In the genomic region with DNA sequence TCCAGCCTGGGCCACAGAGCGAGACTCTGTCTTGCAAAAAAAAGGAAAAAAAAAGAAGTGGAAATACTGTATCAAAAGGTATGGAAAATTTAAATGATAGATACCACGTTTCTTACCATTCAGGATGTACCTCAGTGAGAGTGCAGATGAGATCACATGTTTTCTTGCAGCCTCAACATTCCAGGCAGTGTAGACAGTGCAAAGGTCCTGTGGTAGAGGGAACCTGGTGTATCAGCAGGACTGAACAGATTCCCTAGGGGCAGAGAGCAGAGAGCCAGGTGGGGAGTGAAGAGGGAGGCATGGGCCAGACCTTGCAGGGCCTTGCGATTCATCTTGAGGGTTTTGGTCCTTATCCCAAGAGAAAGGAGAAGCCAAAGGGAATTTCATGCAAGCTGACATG, we compare ENCODE assay signal across 26 cellular contexts. TPM values are rescaled to one million over a fixed set of nuclear protein-coding genes. Genes with fewer than 3 reads are reported as not detected.
DNase-seq lines count a peak whose midpoint lies in the region; ATAC-seq, FAIRE-seq and TF ChIP-seq lines count a peak whose summit lies in the region.
"Had no signal": no experiment of that assay in that cellular context is flagged by ENCODE, and none has a peak within 500 bp of the region (broad histone marks: within the 10 kb centered on the region; RNA-seq: fewer than 3 reads in every experiment).

No MANE protein-coding gene starts in this region.

- H2AK5ac ChIP-seq in H1 (ENCODE audit: low read depth, low read length) = no peak overlapping the region

- TF ChIP-seq CTCF in HepG2 (CRISPR knock-in tag; IDR thresholded peaks at IDR 0.05) (no peak), right lobe of liver (IDR thresholded peaks at IDR 0.05) (no peak), WTC11 (IDR thresholded peaks at IDR 0.05) (no peak), H1 (IDR thresholded peaks at IDR 0.05; ENCODE audit: control extremely low read depth in 1 of 3, insufficient read depth in 1 of 3, low read depth in 1 of 3, low read length in 3 of 3) (no peak)

- no peak overlapping the region for H3K4me3 Mint-ChIP-seq in WTC11
- H3K4me3 Mint-ChIP-seq: CD14-positive monocyte; CD4-positive, alpha-beta memory T cell; CD4-positive, CD25-positive, alpha-beta regulatory T cell had no signal

- 96% methylated on average over 3 of the region's 3 CpGs for WGBS in HepG2 (ENCODE audit: low lambda C conversion rate)
- WGBS in right lobe of liver (ENCODE audit: insufficient coverage, low coverage, low lambda C conversion rate, missing lambda C conversion rate) = 92% methylated on average over 3 of the region's 3 CpGs
- 84% methylated on average over 3 of the region's 3 CpGs; no CpG with 5 or more reads in 1 of the 2 experiments for WGBS in H1 (ENCODE audit: extremely low coverage in 1 of 2, insufficient coverage in 1 of 2, insufficient read length in 1 of 2, insufficient replicate concordance in 2 of 2, low coverage in 1 of 2, low lambda C conversion rate in 2 of 2, missing lambda C conversion rate in 1 of 2), 2 experiments

- H3K36me3 ChIP-seq in HepG2 (replicated peaks in 1 of 2; ENCODE audit: control insufficient read depth in 1 of 2, insufficient read depth in 2 of 2, low read length in 2 of 2) (peaks cover 3 to 12% of the 10 kb centered on the region in 2 experiments; a peak in 3 of 5 replicates), right lobe of liver (peaks cover 0 to 3% (median 0%) of the 10 kb centered on the region in 4 donors), H1 (ENCODE audit: control insufficient read depth in 2 of 4, insufficient read depth in 4 of 4, low read length in 3 of 4) (no peaks in the 10 kb centered on the region; a peak in 1 of 8 replicates)
- H3K36me3 ChIP-seq: BE2C, BLaER1 had no signal

- no peak overlapping the region; the same call in 1 of the 2 replicates for H3K27ac Mint-ChIP-seq in WTC11
- H3K27ac Mint-ChIP-seq: CD14-positive monocyte had no signal

- no peak overlapping the region for H4K91ac ChIP-seq in H1 (replicated peaks; ENCODE audit: insufficient read length, low read length)

- no peak for TF ChIP-seq RAD21 in HepG2 (CRISPR knock-in tag; IDR thresholded peaks at IDR 0.05)
- TF ChIP-seq RAD21 in H1 (IDR thresholded peaks at IDR 0.05 in 1 of 2, conservative IDR thresholded peaks at IDR 0.05 in 1 of 2; ENCODE audit: low read depth in 2 of 2, low read length in 2 of 2) = no peak

- H3K4ac ChIP-seq in H1 (replicated peaks; ENCODE audit: insufficient read length, low read depth, low read length) = no peak overlapping the region

- in situ Hi-C loops in HepG2 (cut with HindIII; ENCODE audit: extremely low pct_ligation_motif_present, low pct_unique_long_range_greater_than_20kb) = no loop called here

- H2AFZ ChIP-seq in HepG2 (ENCODE audit: low read length) (no peak overlapping the region), H1 (ENCODE audit: low read length) (no peak overlapping the region)

- H2BK20ac ChIP-seq in H1 (ENCODE audit: low read length) = no peak overlapping the region

- H4K20me1 ChIP-seq in HepG2 (ENCODE audit: insufficient read depth, low read length) (no peaks in the 10 kb centered on the region), H1 (replicated peaks in 1 of 2; ENCODE audit: control insufficient read depth in 1 of 2, insufficient read depth in 2 of 2, low read length in 2 of 2) (no peaks in the 10 kb centered on the region)
- H4K20me1 ChIP-seq: BLaER1 had no signal

- no peak overlapping the region for H3K9ac ChIP-seq in HepG2 (ENCODE audit: insufficient read depth, low read depth, low read length)
- H3K9ac ChIP-seq in H1 (replicated peaks in 1 of 4; ENCODE audit: extremely low read depth in 1 of 4, low read depth in 3 of 4, low read length in 3 of 4) = no peak overlapping the region
- H3K9ac ChIP-seq: BLaER1 had no signal

- POLR2A ChIA-PET in HepG2 (lab: Yijun Ruan, JAX) (no interaction called here), WTC11 (lab: Charles Lee) (no interaction called here), H1 (lab: Charles Lee; ENCODE audit: partially characterized antibody) (no interaction called here)

- no peak for TF ChIP-seq POLR2A in HepG2 (IDR thresholded peaks at IDR 0.05; ENCODE audit: insufficient read depth in 1 of 2, low read depth in 2 of 2, low read length in 2 of 2)
- no peak for TF ChIP-seq POLR2A in right lobe of liver (IDR thresholded peaks at IDR 0.05)
- TF ChIP-seq POLR2A in H1 (IDR thresholded peaks at IDR 0.05; ENCODE audit: control extremely low read depth in 1 of 2, low read depth in 2 of 2, low read length in 2 of 2) = no peak

- ATAC-seq in HepG2 (no peak), right lobe of liver (no peak), WTC11 (no peak)
- ATAC-seq: GM12878 had no signal

- no peak overlapping the region for H3K4me3 ChIP-seq in HepG2 (replicated peaks in 1 of 3; ENCODE audit: insufficient read depth in 1 of 3, low read depth in 2 of 3, low read length in 3 of 3)
- H3K4me3 ChIP-seq in right lobe of liver = no peak overlapping the region
- H3K4me3 ChIP-seq in H1 (ENCODE audit: extremely low read depth in 1 of 4, insufficient read depth in 2 of 4, low read depth in 3 of 4, low read length in 4 of 4) = no peak overlapping the region
- H3K4me3 ChIP-seq: BLaER1, GM12878 had no signal

- CTCF ChIA-PET in HepG2 (lab: Yijun Ruan, JAX; ENCODE audit: low intra/inter-chr PET ratio, low total read pairs) (no interaction called here), WTC11 (lab: Charles Lee) (interaction anchor here (1.1 kb wide), 1 partner anchor 17 kb away, joined by 6 read pairs; no protein-coding TSS in a partner anchor), H1 (lab: Charles Lee; ENCODE audit: partially characterized antibody) (interaction anchor here (1.0 to 4.5 kb wide), 5 partner anchors 10 to 324 kb away, joined by 3 to 18 read pairs (median 5); no protein-coding TSS in a partner anchor)

- no peak for TF ChIP-seq EP300 in HepG2 (IDR thresholded peaks at IDR 0.05; ENCODE audit: low read depth in 2 of 2, low read length in 2 of 2)
- no peak for TF ChIP-seq EP300 in HepG2 (CRISPR knock-in tag; IDR thresholded peaks at IDR 0.05; ENCODE audit: borderline replicate concordance)
- TF ChIP-seq EP300 in H1 (IDR thresholded peaks at IDR 0.05; ENCODE audit: borderline replicate concordance in 1 of 2, low read depth in 2 of 2, low read length in 2 of 2) = no peak

- H2BK12ac ChIP-seq in H1 (ENCODE audit: low read depth, low read length) = no peak overlapping the region

- H3K18ac ChIP-seq in H1 (ENCODE audit: extremely low read depth, low read length) = no peak overlapping the region

- peaks cover 17% of the 10 kb centered on the region for H3K36me3 Mint-ChIP-seq in WTC11
- H3K36me3 Mint-ChIP-seq: CD14-positive monocyte had no signal

- intact Hi-C loops in HepG2 (cut with micrococcal nuclease; ENCODE audit: unreplicated experiment) = no loop called here
- intact Hi-C loops in right lobe of liver (cut with DNase I) = no loop called here

- no peaks in the 10 kb centered on the region for H3K9me3 Mint-ChIP-seq in WTC11
- H3K9me3 Mint-ChIP-seq: CD14-positive monocyte; CD4-positive, alpha-beta memory T cell; CD4-positive, CD25-positive, alpha-beta regulatory T cell; CD8-positive, alpha-beta memory T cell had no signal

- H3K4me1 ChIP-seq in HepG2 (ENCODE audit: insufficient read depth, low read length) = 0 out of 2 replicates have a peak, but pooled peaks cover 6% of the 10 kb centered on the region
- H3K4me1 ChIP-seq in right lobe of liver = peaks cover 0 to 6% (median 0%) of the 10 kb centered on the region in 4 donors
- 0 out of 7 replicates have a peak, but pooled peaks cover 0 to 3% (median 0%) of the 10 kb centered on the region in 4 experiments for H3K4me1 ChIP-seq in H1 (replicated peaks in 1 of 4; ENCODE audit: control insufficient read depth in 3 of 4, insufficient read depth in 4 of 4, low read length in 3 of 4)
- H3K4me1 ChIP-seq: BE2C, BLaER1 had no signal

- DNase-seq in HepG2 (ENCODE audit: low spot score) (no peak), right lobe of liver (no peak), WTC11 (ENCODE audit: low spot score) (no peak), H1 (ENCODE audit: low read depth in 1 of 2, low spot score in 2 of 2) (no peak), HUDEP-2 (lab: John Stamatoyannopoulos, UW; ENCODE audit: unreplicated experiment in 76 of 76) (no peak), SKM-1 (lab: John Stamatoyannopoulos, UW; ENCODE audit: unreplicated experiment) (no peak)
- DNase-seq: 8988T; ACHN; BE2C; C1 segment of cervical spinal cord; CD4-positive, alpha-beta memory T cell; CD4-positive, CD25-positive, alpha-beta regulatory T cell; CD8-positive, alpha-beta memory T cell; COR-L47; DMS 273 treated with DMSO at 0.1 percent for 48 hours; DMS153; DMS53; DMS79; DND-41; EL; GDM1 had no signal

- no peak overlapping the region for H3K56ac ChIP-seq in H1 (replicated peaks; ENCODE audit: insufficient read length, low read depth, low read length)

- no peak overlapping the region for H3K14ac ChIP-seq in H1 (ENCODE audit: insufficient read length)

- no peak overlapping the region for H3K27ac ChIP-seq in HepG2 (ENCODE audit: extremely low read length, insufficient read depth, low read length)
- H3K27ac ChIP-seq in right lobe of liver = no peak overlapping the region
- H3K27ac ChIP-seq in H1 (ENCODE audit: low read depth, low read length) = no peak overlapping the region
- H3K27ac ChIP-seq: BLaER1 had no signal

- no peak overlapping the region for H4K8ac ChIP-seq in H1 (ENCODE audit: extremely low read depth, insufficient read depth, low read length)

- H3K23ac ChIP-seq in H1 (ENCODE audit: insufficient read length) = no peak overlapping the region

- no peaks in the 10 kb centered on the region for H3K27me3 Mint-ChIP-seq in WTC11 (ENCODE audit: low read depth)
- H3K27me3 Mint-ChIP-seq: CD4-positive, alpha-beta memory T cell; CD4-positive, CD25-positive, alpha-beta regulatory T cell; CD8-positive, alpha-beta memory T cell had no signal

- no peaks in the 10 kb centered on the region for H3K9me3 ChIP-seq in HepG2 (ENCODE audit: low read length)
- H3K9me3 ChIP-seq in right lobe of liver = no peaks in the 10 kb centered on the region
- H3K9me3 ChIP-seq in H1 (ENCODE audit: insufficient read depth in 2 of 2, low read depth in 1 of 2, low read length in 1 of 2) = no peaks in the 10 kb centered on the region
- H3K9me3 ChIP-seq: BE2C, BLaER1 had no signal

- no peak overlapping the region for H4K5ac ChIP-seq in H1 (ENCODE audit: insufficient read length, low read depth, low read length)

- H3K79me1 ChIP-seq in H1 (ENCODE audit: low read depth, low read length) = no peaks in the 10 kb centered on the region

- FAIRE-seq in HepG2 (lab: Jason Lieb, UNC) = no peak
- FAIRE-seq in H1 (lab: Jason Lieb, UNC) = no peak
- FAIRE-seq: GM12892, GM18507 had no signal

- BruUV-seq in HepG2 (replicated peaks; lab: Mats Ljungman, UMichigan) = no TSS peak

- no peak overlapping the region for H2BK5ac ChIP-seq in H1 (ENCODE audit: low read depth, low read length)

- H3K4me2 ChIP-seq in HepG2 (ENCODE audit: low read depth, low read length) = no peak overlapping the region
- H3K4me2 ChIP-seq in H1 (ENCODE audit: insufficient read depth in 1 of 2, low read depth in 2 of 2, low read length in 2 of 2) = no peak overlapping the region
- H3K4me2 ChIP-seq: BLaER1 had no signal

- no peaks in the 10 kb centered on the region for H3K79me2 ChIP-seq in HepG2 (ENCODE audit: insufficient read depth, low read length)
- H3K79me2 ChIP-seq in H1 (ENCODE audit: control insufficient read depth in 1 of 2, insufficient read depth in 2 of 2, low read length in 2 of 2) = no peaks in the 10 kb centered on the region

- H2BK120ac ChIP-seq in H1 (replicated peaks; ENCODE audit: low read depth, low read length) = no peak overlapping the region

- H3K27me3 ChIP-seq in HepG2 (ENCODE audit: control insufficient read depth in 1 of 2, insufficient read depth in 2 of 2, low read length in 2 of 2) (no peaks in the 10 kb centered on the region), right lobe of liver (no peaks in the 10 kb centered on the region), H1 (replicated peaks in 1 of 4; ENCODE audit: control insufficient read depth in 3 of 4, extremely low read depth in 1 of 4, insufficient read depth in 3 of 4, low read length in 3 of 4) (no peaks in the 10 kb centered on the region)
- H3K27me3 ChIP-seq: BE2C, BLaER1 had no signal

- no peaks in the 10 kb centered on the region for H3K23me2 ChIP-seq in H1 (ENCODE audit: low read depth, low read length)

- H3K4me1 Mint-ChIP-seq in WTC11 = peaks cover 34% of the 10 kb centered on the region
- H3K4me1 Mint-ChIP-seq: CD14-positive monocyte had no signal

- no peak overlapping the region for H2BK15ac ChIP-seq in H1 (ENCODE audit: low read length)

RNA-seq across cellular contexts. Expression of gene ATXN7L1, which starts 17.7 kb away (rescaled TPM):
- total RNA-seq in HepG2 (2016; rRNA removed; fragmentation: Illumina TruSeq; extraction: Trizol) (7.7 and 7.8 TPM in 2 replicates), right lobe of liver (10 to 100 TPM in 3 of 6 experiments, 1 to 10 TPM in 3; 7.1 to 15.7 (median 11.0) TPM), WTC11 (2021) (36.0 to 38.5 TPM (median 37.7 TPM) in 3 replicates)
- 5.5 and 6.6 TPM in 2 replicates for total RNA-seq in HepG2 (2016; cell fraction: cytosol; rRNA removed; fragmentation: Illumina TruSeq; extraction: Trizol; ENCODE audit: low read depth)
- 6.4 and 8.4 TPM in 2 replicates for total RNA-seq in HepG2 (2016; cell fraction: insoluble cytoplasmic fraction; rRNA removed; fragmentation: Illumina TruSeq; extraction: Trizol)
- 6.2 and 7.4 TPM in 2 replicates for total RNA-seq in HepG2 (2016; cell fraction: membrane; rRNA removed; fragmentation: Illumina TruSeq; extraction: Trizol)
- 11.2 and 17.2 TPM in 2 replicates for total RNA-seq in HepG2 (2016; cell fraction: nucleus; rRNA removed; fragmentation: Illumina TruSeq; extraction: Trizol)
- polyA plus RNA-seq in HepG2 (2011; rRNA removed) (4.1 and 4.3 TPM in 2 replicates), H1 (2011; rRNA removed) (13.0 and 14.3 TPM in 2 replicates)
- 1.3 and 1.7 TPM in 2 replicates for polyA plus RNA-seq in HepG2 (2011; cell fraction: cytosol; rRNA removed)
- 11.3 and 12.0 TPM in 2 replicates for polyA plus RNA-seq in HepG2 (2011; cell fraction: nucleus; rRNA removed)
- polyA plus RNA-seq in HepG2 (2012) = 4.3 and 5.7 TPM in 2 replicates
- polyA plus RNA-seq in HepG2 (2016; cell fraction: cytosol; fragmentation: Illumina TruSeq; extraction: Trizol; ENCODE audit: low read depth) = 7.6 and 8.7 TPM in 2 replicates
- polyA plus RNA-seq in HepG2 (2016; cell fraction: insoluble cytoplasmic fraction; fragmentation: Illumina TruSeq; extraction: Trizol; ENCODE audit: low read depth) = 7.7 and 8.4 TPM in 2 replicates
- 7.2 and 7.9 TPM in 2 replicates for polyA plus RNA-seq in HepG2 (2016; cell fraction: membrane; fragmentation: Illumina TruSeq; extraction: Trizol; ENCODE audit: low read depth)
- polyA plus RNA-seq in HepG2 (2016; cell fraction: nucleus; fragmentation: Illumina TruSeq; extraction: Trizol; ENCODE audit: insufficient read depth, low read depth) = 19.9 and 21.6 TPM in 2 replicates
- polyA minus RNA-seq in HepG2 (2011; rRNA and poly(A)+ RNA removed; ENCODE audit: low replicate concordance) = 6.4 and 6.7 TPM in 2 replicates
- 1.5 and 4.4 TPM in 2 replicates for polyA minus RNA-seq in HepG2 (2011; cell fraction: cytosol; rRNA and poly(A)+ RNA removed)
- polyA minus RNA-seq in HepG2 (2011; cell fraction: nucleus; rRNA and poly(A)+ RNA removed) = 16.5 and 21.3 TPM in 2 replicates
- 34.0 and 34.5 TPM in 2 replicates for total RNA-seq in H1 (2021; fragmentation: NEBNext Ultra II Directional; extraction: Animal tissue kit (Norgen Biotek cat#: 25700))
- 8.8 TPM for polyA plus RNA-seq in H1 (2011; cell fraction: cytosol; rRNA removed)
- polyA plus RNA-seq in H1 (2011; cell fraction: nucleus; rRNA removed) = 18.9 TPM
- 25.9 to 30.4 TPM (median 28.8 TPM) in 4 replicates for polyA plus RNA-seq in H1 (2012, experiment 1 of 2)
- 9.3 TPM for polyA plus RNA-seq in H1 (2012, experiment 2 of 2)
- 32.2 TPM for polyA plus RNA-seq in H1 (2013, experiment 1 of 2)
- polyA plus RNA-seq in H1 (2013, experiment 2 of 2) = 31.1 TPM
- 19.2 and 23.2 TPM in 2 replicates for polyA minus RNA-seq in H1 (2011; rRNA and poly(A)+ RNA removed)
- polyA minus RNA-seq in H1 (2011; cell fraction: cytosol; rRNA and poly(A)+ RNA removed) = 16.1 TPM
- polyA minus RNA-seq in H1 (2011; cell fraction: nucleus; rRNA and poly(A)+ RNA removed) = 54.9 TPM
